11 cellular contexts compared by ENCODE assay signal in the genomic region with DNA sequence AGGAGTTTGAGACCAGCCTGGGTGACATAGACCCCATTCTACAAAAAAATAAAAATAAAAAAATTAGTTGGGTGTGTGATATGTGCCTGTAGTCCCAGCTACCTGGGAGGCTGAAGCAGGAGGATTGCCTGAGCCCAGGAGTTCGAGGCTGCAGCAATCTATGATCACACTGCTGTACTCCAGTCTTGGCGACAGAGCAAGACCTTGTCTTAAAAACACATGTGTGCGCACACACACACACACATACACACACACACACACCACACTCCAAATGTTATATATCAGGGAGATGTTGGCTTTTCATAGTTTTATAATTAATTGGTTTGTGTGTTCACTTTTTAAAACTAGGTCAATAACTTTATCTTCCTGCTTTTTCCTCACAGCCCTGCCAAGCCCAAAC.
A peak's percentile ranks its signal among the peaks of the same experiment; 100 is the strongest.
DNase-seq lines count a peak whose midpoint lies in the region; ATAC-seq, FAIRE-seq and TF ChIP-seq lines count a peak whose summit lies in the region.
"Had no signal": no experiment of that assay in that cellular context is flagged by ENCODE, and none has a peak within 500 bp of the region (broad histone marks: within the 10 kb centered on the region; RNA-seq: fewer than 3 reads in every experiment).

No MANE protein-coding gene starts in this region.

- H3K4me3 ChIP-seq in GM12864 (ENCODE audit: low read depth, low read length), result peak overlapping the region; percentile 62
- no peak overlapping the region for H3K4me3 ChIP-seq in PC-9
- no peak overlapping the region for H3K4me3 ChIP-seq in breast epithelium
- peak overlapping the region; percentile 41 for H3K4me3 ChIP-seq in skeletal muscle satellite cell (ENCODE audit: low read length)
- no peak overlapping the region for H3K4me3 ChIP-seq in small intestine (ENCODE audit: low read depth in 1 of 2, low read length in 2 of 2)
- H3K4me3 ChIP-seq: sigmoid colon had no signal

- DNase-seq in GM12864 (ENCODE audit: low read depth) (no peak), PC-9 (no peak), breast epithelium (ENCODE audit: low spot score in 2 of 2) (no peak), activated gamma-delta T cell treated with Interleukin-2 at 50 U/mL for 16 hours (no peak), HTR-8/SVneo (ENCODE audit: insufficient read length, low spot score) (no peak), small intestine (no peak)
- DNase-seq: activated gamma-delta T cell, midbrain, sigmoid colon had no signal

- POLR2A ChIA-PET in PC-9 (lab: Charles Lee; ENCODE audit: unreplicated experiment), result no interaction called here

- H3K27ac ChIP-seq in PC-9, result peak overlapping the region; percentile 57
- H3K27ac ChIP-seq in breast epithelium, result peak overlapping the region; percentile 34 to 55
- H3K27ac ChIP-seq in small intestine (ENCODE audit: low read depth in 1 of 2, low read length in 1 of 2), result peak overlapping the region in 1 of 2 donors; percentile 87

- H3F3A ChIP-seq in PC-9 (ENCODE audit: insufficient read depth, low read depth), result peaks cover 17% of the 10 kb centered on the region

- H3K4me1 ChIP-seq in PC-9 (replicated peaks; ENCODE audit: insufficient read depth) (peaks cover 32% of the 10 kb centered on the region), breast epithelium (no peaks in the 10 kb centered on the region), skeletal muscle satellite cell (ENCODE audit: control insufficient read depth, insufficient read depth, low read length) (peaks cover 22% of the 10 kb centered on the region), small intestine (ENCODE audit: control insufficient read depth in 2 of 2, insufficient read depth in 1 of 2, low read depth in 1 of 2, low read length in 1 of 2) (peaks cover 0 to 2% of the 10 kb centered on the region in 2 donors)

- CTCF ChIA-PET in PC-9 (lab: Charles Lee), result interaction anchor here (1.2 kb wide), 1 partner anchor 179 kb away, joined by 4 read pairs; no protein-coding TSS in a partner anchor

- no peak for FAIRE-seq in HTR-8/SVneo (lab: Jason Lieb, UNC)
- FAIRE-seq in small intestine (lab: Jason Lieb, UNC), result no peak

- TF ChIP-seq POLR2A in breast epithelium (IDR thresholded peaks at IDR 0.05), result no peak

- H4K20me1 ChIP-seq in PC-9 (ENCODE audit: insufficient read depth), result no peaks in the 10 kb centered on the region

- H3K9ac ChIP-seq in skeletal muscle satellite cell (ENCODE audit: low read depth, low read length), result peak overlapping the region; percentile 60

- H3K36me3 ChIP-seq in PC-9 (ENCODE audit: low read depth) (no peaks in the 10 kb centered on the region), breast epithelium (no peaks in the 10 kb centered on the region), skeletal muscle satellite cell (ENCODE audit: insufficient read depth, low read length) (no peaks in the 10 kb centered on the region), small intestine (ENCODE audit: control insufficient read depth in 2 of 2, insufficient read depth in 2 of 2, low read length in 2 of 2) (peaks cover 0 to 4% of the 10 kb centered on the region in 2 donors)
- H3K36me3 ChIP-seq: sigmoid colon had no signal

- intact Hi-C loops in PC-9 (cut with micrococcal nuclease; ENCODE audit: unreplicated experiment) (no loop called here), breast epithelium (cut with DNase I; ENCODE audit: low total_unique reads) (no loop called here)

- H3K27me3 ChIP-seq in PC-9 (ENCODE audit: insufficient read depth, low read depth) (no peaks in the 10 kb centered on the region), breast epithelium (no peaks in the 10 kb centered on the region), skeletal muscle satellite cell (ENCODE audit: control insufficient read depth, insufficient read depth, low read length) (no peaks in the 10 kb centered on the region), small intestine (ENCODE audit: control insufficient read depth in 2 of 2, insufficient read depth in 2 of 2, low read length in 2 of 2) (no peaks in the 10 kb centered on the region)
- H3K27me3 ChIP-seq: sigmoid colon had no signal

- H3K9me3 ChIP-seq in PC-9 (ENCODE audit: insufficient read depth, low read depth) (no peaks in the 10 kb centered on the region), breast epithelium (no peaks in the 10 kb centered on the region), skeletal muscle satellite cell (replicated peaks; ENCODE audit: low read length) (no peaks in the 10 kb centered on the region), small intestine (ENCODE audit: control insufficient read depth, low read depth) (no peaks in the 10 kb centered on the region)
- H3K9me3 ChIP-seq: sigmoid colon had no signal

- no peak overlapping the region for H2AFZ ChIP-seq in PC-9

- TF ChIP-seq CTCF in GM12864 (IDR thresholded peaks at IDR 0.05; ENCODE audit: low read depth, low read length, missing control alignments) (no peak), PC-9 (conservative IDR thresholded peaks at IDR 0.05) (no peak), breast epithelium (IDR thresholded peaks at IDR 0.05) (no peak)

- no peaks in the 10 kb centered on the region for H3K79me2 ChIP-seq in PC-9 (ENCODE audit: low read depth)

- H3K9me2 ChIP-seq in PC-9 (ENCODE audit: insufficient read depth), result no peaks in the 10 kb centered on the region

- WGBS in small intestine, 3 donors, result 71 to 85% (median 79%) methylated on average over 3 of the region's 3 CpGs

- ATAC-seq in GM19324 (IDR thresholded peaks at IDR 0.05; ENCODE audit: low FRiP score, unreplicated experiment), result no peak

- H3K4me2 ChIP-seq in PC-9 (no peak overlapping the region), skeletal muscle satellite cell (ENCODE audit: low read length) (peak overlapping the region; percentile 78)

- BruUV-seq in PC-9 (replicated peaks; lab: Mats Ljungman, UMichigan), result no TSS peak

Comparison
In these comparisons a context has a peak if more than half of its experiments do, and no peak if none do; other contexts are left out.
1. H3K4me3 ChIP-seq: peak in GM12864 (single experiment) and skeletal muscle satellite cell (single experiment); none in PC-9 (single experiment), breast epithelium (0 of 3) and small intestine (0 of 2).